8 cellular contexts compared by ENCODE assay signal in the genomic region with DNA sequence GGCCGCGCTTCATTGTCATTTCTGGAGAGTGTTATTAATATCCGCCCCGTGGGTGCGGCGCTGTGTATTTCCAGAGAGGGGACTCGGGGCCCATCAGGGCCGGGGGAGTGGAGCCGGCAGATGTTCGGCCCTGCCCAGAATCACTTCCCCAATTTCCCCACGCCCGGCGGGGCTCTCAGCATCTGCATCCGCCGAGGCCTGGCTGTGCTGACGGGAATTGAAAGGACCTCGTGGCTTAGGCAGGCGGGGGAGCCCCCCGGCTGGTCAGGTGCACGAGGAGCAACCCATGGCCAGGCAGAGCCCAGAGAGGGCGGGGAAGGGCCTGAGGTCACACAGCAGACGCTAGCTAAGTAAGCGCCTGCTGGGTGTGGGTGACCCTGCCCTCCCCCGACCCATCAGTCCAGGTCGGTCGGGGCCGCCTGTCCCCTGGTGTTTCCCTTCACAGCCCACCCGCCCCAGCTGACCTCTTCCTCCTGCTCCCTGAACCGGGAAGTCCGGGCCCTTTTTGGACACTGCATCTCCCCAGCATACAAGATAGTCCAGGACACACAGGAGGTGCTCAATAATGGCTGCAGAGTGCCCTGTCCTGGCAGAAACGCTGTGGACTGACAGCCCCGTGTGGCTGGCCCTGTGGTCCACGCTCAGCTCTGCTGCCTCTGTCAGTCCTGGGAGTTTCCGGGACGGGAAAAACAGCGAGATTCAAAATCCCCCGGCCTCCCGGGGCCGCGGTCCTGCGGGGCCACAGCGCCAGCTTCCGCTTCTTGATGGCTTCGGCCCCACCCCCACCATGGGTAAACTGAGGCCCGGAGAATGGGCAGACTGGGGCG. TPM values are rescaled to one million over a fixed set of nuclear protein-coding genes. Genes with fewer than 3 reads are reported as not detected.
A peak's percentile ranks its signal among the peaks of the same experiment; 100 is the strongest.
DNase-seq lines count a peak whose midpoint lies in the region; ATAC-seq and TF ChIP-seq lines count a peak whose summit lies in the region.

No MANE protein-coding gene starts in this region.

- peak overlapping the region in 2 of 12 donors; percentile 13 to 33 for H3K27ac ChIP-seq in heart left ventricle
- no peak overlapping the region for H3K27ac ChIP-seq in esophagus muscularis mucosa (replicated peaks in 1 of 4)

- peaks cover 0 to 21% (median 0%) of the 10 kb centered on the region in 12 donors for H3K4me1 ChIP-seq in heart left ventricle
- H3K4me1 ChIP-seq in esophagus muscularis mucosa, result peaks cover 3 to 12% (median 8%) of the 10 kb centered on the region in 4 donors

- no peak for TF ChIP-seq POLR2A in heart left ventricle (IDR thresholded peaks at IDR 0.05)
- TF ChIP-seq POLR2A in esophagus muscularis mucosa (IDR thresholded peaks at IDR 0.05; ENCODE audit: low read depth), result no peak

- H3K36me3 ChIP-seq in heart left ventricle (peaks cover 0 to 5% (median 0%) of the 10 kb centered on the region in 9 donors), esophagus muscularis mucosa (peaks cover 0 to 10% (median 7%) of the 10 kb centered on the region in 4 donors)

- no peak overlapping the region for H3K4me3 ChIP-seq in heart left ventricle
- no peak overlapping the region for H3K4me3 ChIP-seq in esophagus muscularis mucosa

- H3K27me3 ChIP-seq in heart left ventricle (no peaks in the 10 kb centered on the region), esophagus muscularis mucosa (no peaks in the 10 kb centered on the region)

- intact Hi-C loops in heart left ventricle (cut with DNase I), result no loop called here
- intact Hi-C loops in esophagus muscularis mucosa (cut with DNase I), result no loop called here

- peaks cover 0 to 4% (median 0%) of the 10 kb centered on the region in 12 donors for H3K9me3 ChIP-seq in heart left ventricle
- no peaks in the 10 kb centered on the region for H3K9me3 ChIP-seq in esophagus muscularis mucosa

- no peak for TF ChIP-seq EP300 in esophagus muscularis mucosa (IDR thresholded peaks at IDR 0.05)

- 84 to 90% (median 87%) methylated on average over 33 to 46 of the region's 46 CpGs for WGBS in heart left ventricle, 4 donors
- WGBS in esophagus muscularis mucosa, result 84% methylated on average over 37 of the region's 46 CpGs

- peak in 10 of 14 donors; percentile 8 to 64 (median 38) for DNase-seq in C1 segment of cervical spinal cord (lab: John Stamatoyannopoulos, UW)
- peak; percentile 94 for DNase-seq in GM20000 (ENCODE audit: low spot score)
- peak; percentile 63 to 88 (median 73) for DNase-seq in heart left ventricle
- no peak for DNase-seq in NCI-H1417 treated with DMSO at 0.1 percent for 48 hours (lab: John Stamatoyannopoulos, UW)
- DNase-seq in cerebellum (ENCODE audit: low spot score), result no peak
- no peak for DNase-seq in stimulated activated CD4-positive, alpha-beta T cell treated with anti-CD3 and anti-CD28 coated beads, Interleukin-4, amount 100 ng/mL, for 24 hours
- DNase-seq in esophagus muscularis mucosa (ENCODE audit: extremely low spot score), result no peak

- peak; percentile 67 for ATAC-seq in HG03460 (IDR thresholded peaks at IDR 0.05; ENCODE audit: unreplicated experiment)
- peak; percentile 59 to 80 (median 73) for ATAC-seq in heart left ventricle

- TF ChIP-seq CTCF in GM20000 (IDR thresholded peaks at IDR 0.05; ENCODE audit: extremely low read depth, missing control alignments) (no peak), heart left ventricle (IDR thresholded peaks at IDR 0.05) (no peak), esophagus muscularis mucosa (IDR thresholded peaks at IDR 0.05) (no peak)

RNA-seq across cellular contexts. Expression of a gene that starts 22.1 kb away (rescaled TPM):
- total RNA-seq in heart left ventricle (10 to 100 TPM in 1 of 9 donors, 1 to 10 TPM in 8; 1.9 to 15.7 (median 5.8) TPM), cerebellum (7.7 TPM), esophagus muscularis mucosa (1 to 10 TPM; 2.9 to 8.4 (median 5.0) TPM)
- polyA plus RNA-seq in heart left ventricle, result 1 to 10 TPM; 3.9 to 5.9 TPM

RNA-seq across cellular contexts. Expression of a gene that starts 30.8 kb away (rescaled TPM):
- not detected for total RNA-seq in heart left ventricle
- not detected for polyA plus RNA-seq in heart left ventricle
- 0.36 TPM for total RNA-seq in cerebellum
- total RNA-seq in esophagus muscularis mucosa, result not detected

RNA-seq across cellular contexts. Expression of a gene that starts 34.9 kb away (rescaled TPM):
- 10 to 100 TPM; 17.1 to 35.5 (median 23.8) TPM for total RNA-seq in heart left ventricle
- polyA plus RNA-seq in heart left ventricle, result 10 to 100 TPM; 30.4 to 47.1 TPM
- 19.0 TPM for total RNA-seq in cerebellum
- total RNA-seq in esophagus muscularis mucosa, result 10 to 100 TPM; 32.0 to 52.5 (median 40.0) TPM

RNA-seq across cellular contexts. Expression of a gene that starts 36.2 kb away (rescaled TPM):
- total RNA-seq in heart left ventricle (10 to 100 TPM; 15.6 to 36.3 (median 19.2) TPM), cerebellum (30.9 TPM), esophagus muscularis mucosa (10 to 100 TPM in 3 of 4 donors, 1 to 10 TPM in 1; 9.9 to 30.3 (median 28.4) TPM)
- 10 to 100 TPM; 31.9 to 34.5 TPM for polyA plus RNA-seq in heart left ventricle

RNA-seq across cellular contexts. Expression of a gene that starts 52.3 kb away (rescaled TPM):
- total RNA-seq in heart left ventricle, result under 1 TPM in 2 of 9 donors, not detected in 7; 0.09 to 0.51 TPM
- polyA plus RNA-seq in heart left ventricle, result under 1 TPM in 1 of 2 donors, not detected in 1; 0.01 TPM
- not detected for total RNA-seq in cerebellum
- under 1 TPM in 2 of 4 donors, not detected in 2; 0.13 to 0.17 TPM for total RNA-seq in esophagus muscularis mucosa

Comparison
In these comparisons a context has a peak if more than half of its experiments do, and no peak if none do; other contexts are left out.
1. DNase-seq: peak in C1 segment of cervical spinal cord (10 of 14), GM20000 (single experiment) and heart left ventricle (5 of 5); none in NCI-H1417 treated with DMSO at 0.1 percent for 48 hours (single experiment), cerebellum (single experiment), stimulated activated CD4-positive, alpha-beta T cell treated with anti-CD3 and anti-CD28 coated beads, Interleukin-4, amount 100 ng/mL, for 24 hours (single experiment) and esophagus muscularis mucosa (single experiment).